In the genomic region with DNA sequence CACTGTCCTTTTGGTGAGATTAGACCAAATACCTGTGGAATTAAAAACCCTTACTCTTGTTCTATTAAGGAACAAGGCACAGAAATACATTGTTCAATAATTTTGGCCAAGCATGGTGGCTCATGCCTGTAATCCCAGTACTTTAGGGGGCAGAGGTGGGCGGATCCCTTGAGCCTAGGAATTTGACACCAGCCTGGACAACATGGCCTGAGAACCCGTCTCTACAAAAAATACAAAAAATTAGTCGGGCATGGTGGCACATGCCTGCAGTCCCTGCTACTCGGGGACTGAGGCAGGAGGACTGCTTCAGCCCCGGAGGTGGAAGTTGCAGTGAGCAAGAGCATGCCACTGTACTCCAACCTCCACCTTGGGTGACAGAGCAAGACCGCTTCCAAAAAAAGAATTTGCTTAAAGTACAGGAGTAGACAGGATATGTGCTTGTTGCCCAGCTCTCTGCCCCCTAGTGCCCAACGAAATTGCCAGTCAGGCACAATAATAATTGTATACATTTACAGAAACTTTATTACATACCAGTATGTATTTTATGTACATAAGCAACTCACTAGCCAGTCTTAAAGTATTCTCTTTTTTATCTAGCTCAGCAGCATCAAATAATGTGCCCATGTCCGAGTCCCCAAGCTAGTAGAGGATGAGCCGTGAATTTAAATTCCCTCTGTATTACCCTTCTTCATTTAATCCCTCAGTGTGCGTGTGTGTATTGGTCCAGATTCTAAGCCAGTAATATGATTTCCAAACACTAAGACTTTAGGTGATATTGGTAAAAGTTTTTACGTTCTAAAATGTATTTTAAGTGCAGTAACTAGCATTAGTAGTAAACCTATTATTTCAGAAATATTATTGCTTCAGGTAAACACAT, we compare ENCODE assay signal across 9 cellular contexts. TPM values are rescaled to one million over a fixed set of nuclear protein-coding genes. Genes with fewer than 3 reads are reported as not detected.
DNase-seq lines count a peak whose midpoint lies in the region; ATAC-seq and TF ChIP-seq lines count a peak whose summit lies in the region.
"Had no signal": no experiment of that assay in that cellular context is flagged by ENCODE, and none has a peak within 500 bp of the region (broad histone marks: within the 10 kb centered on the region; RNA-seq: fewer than 3 reads in every experiment).

No MANE protein-coding gene starts in this region.

- H3K27me3 ChIP-seq in HAP-1 (ENCODE audit: low read depth) (no peaks in the 10 kb centered on the region), rectal smooth muscle tissue (ENCODE audit: control insufficient read depth, insufficient read depth, low read length) (no peaks in the 10 kb centered on the region)

- in situ Hi-C loops in HAP-1 (cut with MboI; ENCODE audit: low sequenced_read_pairs) = no loop called here

- no peaks in the 10 kb centered on the region for H3K9me3 ChIP-seq in HAP-1

- no peak for ATAC-seq in HG03354 (IDR thresholded peaks at IDR 0.05; ENCODE audit: poor library complexity, severe bottlenecking, unreplicated experiment)
- no peak for ATAC-seq in GM18498 (IDR thresholded peaks at IDR 0.05; ENCODE audit: unreplicated experiment)

- H3K4me3 ChIP-seq in HAP-1 (peak overlapping the region; percentile 99), WI38 (ENCODE audit: low read depth, low read length) (peak overlapping the region; percentile 98), fibroblast of villous mesenchyme (ENCODE audit: low read depth, low read length) (peak overlapping the region; percentile 100), rectal smooth muscle tissue (ENCODE audit: low read length) (peak overlapping the region; percentile 99)

- TF ChIP-seq CTCF in WI38 (IDR thresholded peaks at IDR 0.05; ENCODE audit: low read depth, low read length) = 0 out of 2 replicates have a peak, but pooled peaks have one; percentile 28
- TF ChIP-seq CTCF in fibroblast of villous mesenchyme (IDR thresholded peaks at IDR 0.05; ENCODE audit: insufficient read depth, low read depth, low read length) = no peak
- no peak for TF ChIP-seq CTCF in GM20000 (IDR thresholded peaks at IDR 0.05; ENCODE audit: extremely low read depth, missing control alignments)

- peaks cover 8% of the 10 kb centered on the region for H3K4me1 ChIP-seq in HAP-1
- H3K4me1 ChIP-seq in rectal smooth muscle tissue (ENCODE audit: control insufficient read depth, insufficient read depth, low read length) = no peaks in the 10 kb centered on the region

- peak overlapping the region; percentile 99 for H3K27ac ChIP-seq in rectal smooth muscle tissue (ENCODE audit: low read depth, low read length)

- peak overlapping the region; percentile 12 for H3K9ac ChIP-seq in rectal smooth muscle tissue (ENCODE audit: low read length)

- H3K36me3 ChIP-seq in HAP-1 (replicated peaks) (peaks cover 35% of the 10 kb centered on the region), rectal smooth muscle tissue (ENCODE audit: control insufficient read depth, insufficient read depth, low read length) (peaks cover 22% of the 10 kb centered on the region)

- DNase-seq in AG20443 (ENCODE audit: low spot score) = peak; percentile 12
- peak in 1 of 2 experiments; percentile 16 for DNase-seq in HAP-1 (ENCODE audit: low spot score in 2 of 2)
- DNase-seq in fibroblast of villous mesenchyme (ENCODE audit: low read depth) = no peak
- no peak for DNase-seq in GM20000 (ENCODE audit: low spot score)

RNA-seq across cellular contexts. Expression of a gene that starts 1.4 kb away (rescaled TPM):
- 69.6 and 74.7 TPM in 2 replicates for total RNA-seq in fibroblast of villous mesenchyme

RNA-seq across cellular contexts. Expression of a gene that starts 23.6 kb away (rescaled TPM):
- total RNA-seq in fibroblast of villous mesenchyme = 0.32 and 0.86 TPM in 2 replicates

RNA-seq across cellular contexts. Expression of a gene that starts 42.8 kb away (rescaled TPM):
- total RNA-seq in fibroblast of villous mesenchyme = not detected in 2 replicates
- total RNA-seq: NCI-H460 had no signal
